ENCODE assay signal across 13 cellular contexts in the genomic region with DNA sequence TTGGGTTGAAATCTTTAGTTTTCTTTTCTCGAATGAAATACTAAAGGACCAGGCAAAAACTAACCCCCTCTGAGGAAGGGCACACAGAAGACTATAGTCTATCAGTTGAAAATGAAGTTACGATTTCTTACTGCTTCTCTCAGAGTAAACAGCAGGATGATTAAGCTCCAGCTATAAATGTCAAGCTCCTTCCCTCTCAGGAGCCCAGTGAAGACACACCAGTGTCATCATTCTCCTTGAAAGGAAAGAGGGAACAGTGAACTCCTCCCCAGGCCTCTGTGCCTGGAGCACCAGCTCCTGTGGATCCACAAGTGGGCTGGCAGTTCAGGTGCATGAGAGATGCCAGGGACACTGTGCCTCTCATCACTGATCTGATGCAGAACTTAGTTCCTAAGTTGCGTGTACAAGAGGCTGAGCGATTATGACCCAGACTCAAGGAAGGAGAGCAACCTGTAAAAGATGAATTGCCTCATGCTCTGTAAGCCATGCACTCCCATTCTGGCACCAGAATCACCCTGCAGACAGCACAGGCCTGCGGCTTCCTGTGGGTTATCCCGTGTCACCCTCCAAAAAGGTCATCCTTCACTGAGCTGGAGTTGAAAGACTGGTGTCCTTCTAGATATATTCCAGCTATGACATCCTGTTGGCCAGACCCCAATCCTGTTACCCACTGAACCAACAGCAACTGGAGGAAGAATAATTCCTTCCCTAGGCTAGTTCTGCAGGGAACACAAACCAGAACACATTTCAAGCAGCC.
"Had no signal": no experiment of that assay in that cellular context is flagged by ENCODE, and none has a peak within 500 bp of the region (broad histone marks: within the 10 kb centered on the region; RNA-seq: fewer than 3 reads in every experiment).

No MANE protein-coding gene starts in this region.

- H3K27ac Mint-ChIP-seq: activated naive CD8-positive, alpha-beta T cell; stimulated activated naive CD8-positive, alpha-beta T cell treated with anti-CD3 and anti-CD28 coated beads, Interleukin-15, amount 100 ng/mL, for 72 hours had no signal

- H3K36me3 Mint-ChIP-seq: activated naive CD8-positive, alpha-beta T cell had no signal

- H3K4me3 Mint-ChIP-seq: activated naive CD8-positive, alpha-beta T cell; stimulated activated naive CD8-positive, alpha-beta T cell treated with anti-CD3 and anti-CD28 coated beads, Interleukin-15, amount 100 ng/mL, for 72 hours had no signal

- H3K4me1 ChIP-seq: esophagus squamous epithelium, suprapubic skin had no signal

- H3K9me3 ChIP-seq: esophagus squamous epithelium, suprapubic skin had no signal

- H3K27me3 ChIP-seq: esophagus squamous epithelium, suprapubic skin had no signal

- H3K27ac ChIP-seq: esophagus squamous epithelium, suprapubic skin had no signal

- DNase-seq: activated CD4-positive, alpha-beta T cell treated with anti-CD3 and anti-CD28 coated beads, Interleukin-2, amount 50 U/mL, for 4 hours; activated gamma-delta T cell treated with Interleukin-2 at 50 U/mL for 16 hours; dermis blood vessel endothelial cell; effector memory CD4-positive, alpha-beta T cell; esophagus squamous epithelium; kidney glomerular epithelial cell; stimulated activated CD4-positive, alpha-beta T cell treated with anti-CD3 and anti-CD28 coated beads, Interleukin-4, amount 100 ng/mL, for 1 hour; stimulated activated naive CD8-positive, alpha-beta T cell treated with anti-CD3 and anti-CD28 coated beads, Interleukin-15, amount 100 ng/mL, for 72 hours; trophoblast cell had no signal

- H3K4me2 ChIP-seq: smooth muscle cell had no signal

- H3K4me3 ChIP-seq: esophagus squamous epithelium, smooth muscle cell, suprapubic skin had no signal

- H3K27me3 Mint-ChIP-seq: activated naive CD8-positive, alpha-beta T cell; stimulated activated naive CD8-positive, alpha-beta T cell treated with anti-CD3 and anti-CD28 coated beads, Interleukin-15, amount 100 ng/mL, for 72 hours had no signal

- H3K36me3 ChIP-seq: suprapubic skin had no signal

- H3K4me1 Mint-ChIP-seq: stimulated activated naive CD8-positive, alpha-beta T cell treated with anti-CD3 and anti-CD28 coated beads, Interleukin-15, amount 100 ng/mL, for 72 hours had no signal

- H3K9me3 Mint-ChIP-seq: stimulated activated naive CD8-positive, alpha-beta T cell treated with anti-CD3 and anti-CD28 coated beads, Interleukin-15, amount 100 ng/mL, for 72 hours had no signal

- ATAC-seq: sciatic nerve; stimulated activated naive CD8-positive, alpha-beta T cell treated with anti-CD3 and anti-CD28 coated beads, Interleukin-15, amount 100 ng/mL, for 72 hours had no signal
